Comparison of ENCODE assay signal across 8 cellular contexts in genomic region chr12:47741340-47741703, GRCh38. TPM values are rescaled to one million over a fixed set of nuclear protein-coding genes. Genes with fewer than 3 reads are reported as not detected.
DNase-seq lines count a peak whose midpoint lies in the region; ATAC-seq and TF ChIP-seq lines count a peak whose summit lies in the region.

No MANE protein-coding gene starts in this region.

- DNase-seq in NCI-H2029 treated with DMSO at 0.1 percent for 48 hours (lab: John Stamatoyannopoulos, UW) (peak; percentile 90), omental fat pad (ENCODE audit: low spot score) (peak; percentile 39), RKO (ENCODE audit: low spot score) (no peak), GM03348 (ENCODE audit: low spot score) (no peak), NCI-H526 treated with DMSO at 0.1 percent for 48 hours (lab: John Stamatoyannopoulos, UW) (no peak)
- peak; percentile 65 for DNase-seq in activated CD4-positive, alpha-beta T cell treated with anti-CD3 and anti-CD28 coated beads for 48 hours
- DNase-seq in effector CD8-positive, alpha-beta T cell (lab: John Stamatoyannopoulos, UW), result peak; percentile 45

- ATAC-seq in GM18907 (IDR thresholded peaks at IDR 0.05; ENCODE audit: unreplicated experiment) (peak; percentile 60), omental fat pad (ENCODE audit: low FRiP score) (no peak)

- TF ChIP-seq CTCF in omental fat pad (IDR thresholded peaks at IDR 0.05), result no peak

RNA-seq across cellular contexts. Expression of gene ENDOU, which starts 16.0 kb away (rescaled TPM):
- total RNA-seq in omental fat pad, result 1 to 10 TPM; 2.1 to 2.7 (median 2.2) TPM

RNA-seq across cellular contexts. Expression of gene RAPGEF3, which starts 17.4 kb away (rescaled TPM):
- 100 to 1,000 TPM in 1 of 4 donors, 10 to 100 TPM in 3; 24.2 to 270 (median 59.1) TPM for total RNA-seq in omental fat pad

RNA-seq across cellular contexts. Expression of gene SLC48A1, which starts 31.7 kb away (rescaled TPM):
- total RNA-seq in omental fat pad, result 10 to 100 TPM; 27.6 to 50.3 (median 48.1) TPM

RNA-seq across cellular contexts. Expression of gene RPAP3, which starts 35.5 kb away (rescaled TPM):
- 10 to 100 TPM; 10.5 to 14.2 (median 12.7) TPM for total RNA-seq in omental fat pad

Comparison
In these comparisons a context has a peak if more than half of its experiments do, and no peak if none do; other contexts are left out.
1. DNase-seq: peak in NCI-H2029 treated with DMSO at 0.1 percent for 48 hours (single experiment), activated CD4-positive, alpha-beta T cell treated with anti-CD3 and anti-CD28 coated beads for 48 hours (single experiment), effector CD8-positive, alpha-beta T cell (single experiment) and omental fat pad (single experiment); none in RKO (single experiment), GM03348 (single experiment) and NCI-H526 treated with DMSO at 0.1 percent for 48 hours (single experiment).